ENCODE assay signal across 9 cellular contexts in the genomic region with DNA sequence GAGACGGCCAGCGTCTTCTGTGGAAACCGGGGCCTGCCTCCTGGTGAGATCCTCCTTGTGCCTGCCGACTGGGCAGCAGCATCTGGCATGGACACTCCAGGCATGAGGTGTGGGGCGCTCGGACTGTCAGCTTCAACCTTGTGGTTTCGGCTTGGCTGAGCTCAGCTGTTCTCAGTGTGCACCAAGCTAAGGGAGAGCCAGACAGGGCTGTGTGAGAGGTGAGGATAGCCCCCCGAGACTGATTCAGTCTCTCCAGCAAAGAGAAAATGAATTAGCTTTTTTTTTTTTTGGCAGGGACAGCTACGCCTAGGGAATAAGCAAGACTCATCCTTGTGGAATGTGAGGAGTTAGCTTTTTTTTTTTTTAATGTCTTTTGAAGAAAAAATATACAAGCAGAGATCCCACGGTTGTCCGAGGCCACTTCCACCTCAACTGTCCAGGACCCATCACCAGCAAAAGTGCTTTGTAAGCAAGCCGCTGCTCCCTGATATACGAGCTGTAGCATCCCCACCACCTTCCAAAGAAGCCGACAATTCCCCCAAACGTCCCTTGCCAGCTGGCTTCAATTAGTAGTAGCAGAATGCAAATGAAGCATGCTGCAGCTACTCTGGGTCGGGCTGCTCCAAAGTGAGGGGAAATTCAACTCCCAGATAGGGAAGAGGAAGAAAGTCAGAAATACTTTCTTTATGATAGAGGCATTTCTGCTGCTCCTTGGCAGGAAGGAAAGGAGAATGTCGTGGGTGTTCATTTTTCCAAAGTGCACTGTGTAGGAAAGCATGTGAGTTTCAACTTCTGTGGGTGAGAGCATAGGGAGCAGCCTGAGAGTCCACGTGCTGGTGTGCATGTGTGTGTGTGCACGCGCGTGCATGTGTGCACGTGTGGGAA. TPM values are rescaled to one million over a fixed set of nuclear protein-coding genes. Genes with fewer than 3 reads are reported as not detected.
DNase-seq lines count a peak whose midpoint lies in the region; FAIRE-seq and TF ChIP-seq lines count a peak whose summit lies in the region.
"Had no signal": no experiment of that assay in that cellular context is flagged by ENCODE, and none has a peak within 500 bp of the region (broad histone marks: within the 10 kb centered on the region; RNA-seq: fewer than 3 reads in every experiment).

No MANE protein-coding gene starts in this region.

- no peaks in the 10 kb centered on the region for H3K4me1 Mint-ChIP-seq in endodermal cell

- H3K9me3 ChIP-seq in SJCRH30 (replicated peaks): no peaks in the 10 kb centered on the region
- no peaks in the 10 kb centered on the region for H3K9me3 ChIP-seq in endodermal cell (ENCODE audit: control insufficient read depth, low read length)

- no peaks in the 10 kb centered on the region for H3K4me1 ChIP-seq in SJCRH30
- no peaks in the 10 kb centered on the region for H3K4me1 ChIP-seq in endodermal cell (ENCODE audit: control insufficient read depth, insufficient read depth, low read length)

- no peak for FAIRE-seq in GM12892 (lab: Jason Lieb, UNC)

- peaks cover 25% of the 10 kb centered on the region for H3K27me3 Mint-ChIP-seq in endodermal cell (ENCODE audit: insufficient read depth)

- TF ChIP-seq POLR2A in GM12892 (IDR thresholded peaks at IDR 0.05; ENCODE audit: low read depth, low read length): no peak

- H3K27me3 ChIP-seq in SJCRH30 (no peaks in the 10 kb centered on the region), endodermal cell (ENCODE audit: control insufficient read depth, insufficient read depth, low read length, poor library complexity, severe bottlenecking) (peaks cover 7% of the 10 kb centered on the region)

- DNase-seq in Daoy (ENCODE audit: low read depth) (peak; percentile 75), SJCRH30 (peak; percentile 55 to 61), fibroblast of the aortic adventitia (ENCODE audit: low read depth) (peak; percentile 87), putamen (ENCODE audit: low spot score) (peak; percentile 77), endodermal cell (no peak), pons (ENCODE audit: low spot score) (no peak), AML-193 (lab: John Stamatoyannopoulos, UW) (no peak), GM12892 (ENCODE audit: insufficient read length) (no peak)
- DNase-seq: activated effector memory CD4-positive, alpha-beta T cell treated with anti-CD3 and anti-CD28 coated beads, Interleukin-2, amount 50 U/mL, for 16 hours had no signal

- H3K27ac ChIP-seq in SJCRH30 (peak overlapping the region; percentile 37; the same call in 1 of the 2 replicates), endodermal cell (ENCODE audit: low read depth, low read length) (no peak overlapping the region)

- no peak overlapping the region for H3K9ac ChIP-seq in endodermal cell (ENCODE audit: extremely low read depth, low read length, poor library complexity, severe bottlenecking)

- H3K4me3 ChIP-seq in SJCRH30: peak overlapping the region; percentile 22
- peak overlapping the region; percentile 44 for H3K4me3 ChIP-seq in fibroblast of the aortic adventitia (ENCODE audit: low read depth, low read length)
- no peak overlapping the region for H3K4me3 ChIP-seq in endodermal cell (ENCODE audit: low read length)

- no peak overlapping the region for H3K4me3 Mint-ChIP-seq in endodermal cell

- H3K36me3 Mint-ChIP-seq in endodermal cell (ENCODE audit: low read depth): no peaks in the 10 kb centered on the region

- TF ChIP-seq CTCF in fibroblast of the aortic adventitia (IDR thresholded peaks at IDR 0.05; ENCODE audit: insufficient read depth, low read length) (no peak), endodermal cell (conservative IDR thresholded peaks at IDR 0.05) (no peak)

- no peak overlapping the region for H3K27ac Mint-ChIP-seq in endodermal cell

- WGBS in endodermal cell (ENCODE audit: insufficient coverage in 1 of 2, insufficient read length in 1 of 2), 2 experiments: 70% methylated on average over 13 to 22 of the region's 22 CpGs

- H3K36me3 ChIP-seq in SJCRH30 (no peaks in the 10 kb centered on the region), endodermal cell (ENCODE audit: control insufficient read depth, insufficient read depth, low read length) (no peaks in the 10 kb centered on the region)

- H3K9me3 Mint-ChIP-seq in endodermal cell: peaks cover 4% of the 10 kb centered on the region

RNA-seq across cellular contexts. Expression of gene THY1, which starts 9.8 kb away (rescaled TPM):
- 146 and 189 TPM in 2 replicates for total RNA-seq in Daoy (2014; rRNA removed; shearing (Covaris generic))
- total RNA-seq in SJCRH30 (2014; rRNA removed; shearing (Covaris generic)): 2.5 and 3.8 TPM in 2 replicates
- total RNA-seq in fibroblast of the aortic adventitia (ENCODE audit: low replicate concordance) (96.6 and 164 TPM in 2 replicates), endodermal cell (10 to 100 TPM; 19.3 to 36.1 TPM)
- polyA plus RNA-seq in endodermal cell (2013, experiment 1 of 2): 56.3 TPM
- 53.9 TPM for polyA plus RNA-seq in endodermal cell (2013, experiment 2 of 2)
- 18.3 TPM for polyA plus RNA-seq in GM12892 (2012; ENCODE audit: missing spikeins)

RNA-seq across cellular contexts. Expression of gene USP2, which starts 51.2 kb away (rescaled TPM):
- total RNA-seq in Daoy (2014; rRNA removed; shearing (Covaris generic)): 0.27 and 0.51 TPM in 2 replicates
- 2.1 and 2.4 TPM in 2 replicates for total RNA-seq in SJCRH30 (2014; rRNA removed; shearing (Covaris generic))
- total RNA-seq in fibroblast of the aortic adventitia (ENCODE audit: low replicate concordance) (0.36 TPM in 1 of 2 replicates, not detected in the other), endodermal cell (10 to 100 TPM; 17.8 to 21.1 TPM)
- 5.7 TPM for polyA plus RNA-seq in endodermal cell (2013, experiment 1 of 2)
- 7.9 TPM for polyA plus RNA-seq in endodermal cell (2013, experiment 2 of 2)
- polyA plus RNA-seq in GM12892 (2012; ENCODE audit: missing spikeins): 1.4 TPM

Comparison
In these comparisons a context has a peak if more than half of its experiments do, and no peak if none do; other contexts are left out.
1. DNase-seq: peak in Daoy (single experiment), SJCRH30 (2 of 2), fibroblast of the aortic adventitia (single experiment) and putamen (single experiment); none in endodermal cell (single experiment), pons (single experiment), AML-193 (0 of 2) and GM12892 (single experiment).